ENCODE assay signal across 16 cellular contexts in the genomic region with DNA sequence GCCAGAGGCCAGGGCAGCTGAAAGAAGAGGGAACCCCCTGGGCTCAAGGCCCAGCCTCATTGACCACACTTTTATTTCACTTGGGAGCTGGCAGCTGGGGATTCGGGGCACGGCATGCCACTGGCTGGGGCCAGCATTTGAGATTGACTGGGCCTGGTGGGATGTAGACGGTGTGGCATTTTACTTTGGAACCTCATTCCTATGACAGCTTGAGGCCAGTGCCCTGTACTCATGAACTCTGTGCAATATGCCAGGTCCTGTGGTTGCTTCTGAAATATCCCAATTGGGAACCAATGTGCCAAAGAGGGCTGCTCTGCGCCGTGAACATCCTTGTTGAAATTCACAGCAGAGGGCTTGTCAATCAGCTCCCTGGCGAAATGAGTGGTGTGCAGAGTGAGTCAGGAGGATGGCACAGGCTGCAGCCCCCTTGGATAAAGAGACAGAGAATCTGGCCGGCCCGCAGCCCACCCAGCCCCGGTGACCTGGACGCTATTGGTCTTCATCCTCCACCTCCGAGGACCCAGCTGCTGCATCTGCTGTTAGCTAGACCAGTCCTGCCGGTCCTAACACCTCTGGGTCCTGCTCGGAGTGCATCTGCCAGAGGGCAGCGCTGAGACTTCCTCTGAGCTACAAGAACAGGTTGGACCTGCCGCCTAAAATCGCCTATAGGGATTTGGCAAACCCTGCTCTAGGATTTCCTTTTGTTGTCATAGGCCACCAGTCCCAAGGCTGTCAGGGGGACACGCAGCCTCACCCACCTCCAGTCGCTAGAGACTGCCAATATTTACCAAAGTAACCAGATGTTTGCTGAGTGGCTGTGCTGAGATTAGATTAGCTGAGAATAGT. TPM values are rescaled to one million over a fixed set of nuclear protein-coding genes. Genes with fewer than 3 reads are reported as not detected.
DNase-seq lines count a peak whose midpoint lies in the region; ATAC-seq and TF ChIP-seq lines count a peak whose summit lies in the region.
"Had no signal": no experiment of that assay in that cellular context is flagged by ENCODE, and none has a peak within 500 bp of the region (broad histone marks: within the 10 kb centered on the region; RNA-seq: fewer than 3 reads in every experiment).

No MANE protein-coding gene starts in this region.

- H4K8ac ChIP-seq in H9 (replicated peaks; ENCODE audit: insufficient read length, low read depth, low read length) = no peak overlapping the region

- H3K27me3 Mint-ChIP-seq in H9 (ENCODE audit: low read depth) (peaks cover 40% of the 10 kb centered on the region), chondrocyte (ENCODE audit: low read depth) (peaks cover 27% of the 10 kb centered on the region)

- H3T11ph ChIP-seq in H9 (ENCODE audit: low read length) = no peak overlapping the region

- H2AFZ ChIP-seq in H9 (ENCODE audit: low read length) (no peak overlapping the region), Karpas-422 (ENCODE audit: low read length) (no peak overlapping the region)

- no peak overlapping the region for H2BK120ac ChIP-seq in H9 (ENCODE audit: low read depth, low read length, poor library complexity, severe bottlenecking)

- DNase-seq in COLO668 (lab: John Stamatoyannopoulos, UW; ENCODE audit: unreplicated experiment) (peak; percentile 6), H9 (peak; percentile 45), chondrocyte (ENCODE audit: low spot score) (peak; percentile 84), mucosa of descending colon (no peak), NCI-H187 (lab: John Stamatoyannopoulos, UW) (no peak), Karpas-422 (no peak), left cardiac atrium (no peak)
- DNase-seq in activated naive CD4-positive, alpha-beta T cell treated with Interleukin-2 at 50 U/mL for 16 hours = no peak
- DNase-seq: EL, gastrocnemius medialis, immature natural killer cell, Kasumi-1, testis had no signal

- no peak overlapping the region; the same call in 1 of the 2 replicates for H3K14ac ChIP-seq in H9 (ENCODE audit: insufficient read depth, low read length)

- no peak overlapping the region for H4K5ac ChIP-seq in H9 (ENCODE audit: insufficient read length, low read depth, low read length)

- H3K4me3 ChIP-seq in mucosa of descending colon (no peak overlapping the region), Karpas-422 (ENCODE audit: low read length) (no peak overlapping the region)
- H3K4me3 ChIP-seq: cardiac muscle cell, gastrocnemius medialis, testis had no signal

- peaks cover 4% of the 10 kb centered on the region for H3K23me2 ChIP-seq in H9 (ENCODE audit: insufficient read length, low read depth, low read length, poor library complexity, severe bottlenecking)

- H3K36me3 ChIP-seq in mucosa of descending colon (ENCODE audit: low read depth) (no peaks in the 10 kb centered on the region), Karpas-422 (ENCODE audit: insufficient read depth, low read length) (no peaks in the 10 kb centered on the region)
- H3K36me3 ChIP-seq: cardiac muscle cell, gastrocnemius medialis had no signal

- no peak overlapping the region for H2BK12ac ChIP-seq in H9 (ENCODE audit: insufficient read length, low read depth, low read length)

- H3K4me3 Mint-ChIP-seq in H9 (no peak overlapping the region), chondrocyte (ENCODE audit: unreplicated experiment) (no peak overlapping the region)
- H3K4me3 Mint-ChIP-seq: immature natural killer cell had no signal

- H3K9me3 Mint-ChIP-seq in H9 (no peaks in the 10 kb centered on the region), chondrocyte (ENCODE audit: low read depth) (no peaks in the 10 kb centered on the region)
- H3K9me3 Mint-ChIP-seq: activated naive CD4-positive, alpha-beta T cell treated with anti-CD3 and anti-CD28 coated beads, Interleukin-2, amount 50 U/mL, for 72 hours; immature natural killer cell had no signal

- TF ChIP-seq CTCF in H9 (conservative IDR thresholded peaks at IDR 0.05) = no peak
- TF ChIP-seq CTCF in chondrocyte (IDR thresholded peaks at IDR 0.05) = no peak
- no peak for TF ChIP-seq CTCF in mucosa of descending colon (IDR thresholded peaks at IDR 0.05)

- H3K27ac Mint-ChIP-seq in H9 (no peak overlapping the region), chondrocyte (ENCODE audit: unreplicated experiment) (no peak overlapping the region)
- H3K27ac Mint-ChIP-seq: activated naive CD4-positive, alpha-beta T cell treated with anti-CD3 and anti-CD28 coated beads, Interleukin-2, amount 50 U/mL, for 72 hours; immature natural killer cell had no signal

- no peak overlapping the region for H3K9ac ChIP-seq in H9 (ENCODE audit: extremely low read depth, insufficient read length, low read length)
- no peak overlapping the region for H3K9ac ChIP-seq in Karpas-422 (ENCODE audit: low read length)

- H3K9me3 ChIP-seq in H9 (ENCODE audit: control insufficient read depth, low read depth, low read length) = no peaks in the 10 kb centered on the region
- no peaks in the 10 kb centered on the region for H3K9me3 ChIP-seq in mucosa of descending colon
- H3K9me3 ChIP-seq in Karpas-422 (ENCODE audit: low read length) = no peaks in the 10 kb centered on the region
- H3K9me3 ChIP-seq: gastrocnemius medialis, testis had no signal

- no peaks in the 10 kb centered on the region for H3K79me1 ChIP-seq in H9 (ENCODE audit: insufficient read depth, low read depth, low read length, poor library complexity, severe bottlenecking)

- intact Hi-C loops in mucosa of descending colon (cut with DNase I, micrococcal nuclease) = no loop called here
- intact Hi-C loops in left cardiac atrium (cut with DNase I) = no loop called here

- H3K27me3 ChIP-seq in H9 (ENCODE audit: insufficient read depth, low read length) (no peaks in the 10 kb centered on the region; the same call in 1 of the 2 replicates), Karpas-422 (ENCODE audit: low read length) (no peaks in the 10 kb centered on the region)
- H3K27me3 ChIP-seq: gastrocnemius medialis, testis had no signal

- no CpG with 5 or more reads among the region's 18 CpGs for WGBS in H9 (ENCODE audit: extremely low coverage, insufficient read length, low lambda C conversion rate)

- H3K79me2 ChIP-seq in H9 (ENCODE audit: insufficient read depth, low read length) (no peaks in the 10 kb centered on the region), Karpas-422 (ENCODE audit: low read length) (no peaks in the 10 kb centered on the region)

- H2BK15ac ChIP-seq in H9 (ENCODE audit: low read depth, low read length) = no peak overlapping the region

- no peak overlapping the region for H2AK5ac ChIP-seq in H9 (ENCODE audit: insufficient read length, low read length)

- no peak overlapping the region for H3K23ac ChIP-seq in H9 (ENCODE audit: insufficient read length, low read depth, low read length)

- H3K4ac ChIP-seq in H9 (ENCODE audit: low read depth, low read length) = no peak overlapping the region

- H3K27ac ChIP-seq in H9 (ENCODE audit: insufficient read length, low read depth, low read length) (no peak overlapping the region), Karpas-422 (ENCODE audit: low read length) (no peak overlapping the region)
- H3K27ac ChIP-seq: cardiac muscle cell, gastrocnemius medialis, HL-60, testis had no signal

- H2BK5ac ChIP-seq in H9 (ENCODE audit: insufficient read length, low read length) = no peak overlapping the region

- H3K18ac ChIP-seq in H9 (ENCODE audit: insufficient read length, low read depth, low read length) = no peak overlapping the region

- H3K9me2 ChIP-seq in Karpas-422 (replicated peaks; ENCODE audit: insufficient read depth, low read length) = no peaks in the 10 kb centered on the region

- H3K36me3 Mint-ChIP-seq in H9 (ENCODE audit: insufficient read depth in 1 of 3, low read depth in 3 of 3) (no peaks in the 10 kb centered on the region), chondrocyte (ENCODE audit: low read depth) (no peaks in the 10 kb centered on the region)
- H3K36me3 Mint-ChIP-seq: activated naive CD4-positive, alpha-beta T cell treated with anti-CD3 and anti-CD28 coated beads, Interleukin-2, amount 50 U/mL, for 72 hours; immature natural killer cell had no signal

- no peak overlapping the region for H2BK20ac ChIP-seq in H9 (ENCODE audit: low read depth, low read length, poor library complexity, severe bottlenecking)

- H3K56ac ChIP-seq in H9 (ENCODE audit: insufficient read length, low read depth, low read length) = no peak overlapping the region

- H3K4me1 Mint-ChIP-seq in H9 (peaks cover 19 to 30% of the 10 kb centered on the region in 2 experiments), chondrocyte (ENCODE audit: low read depth) (peaks cover 3% of the 10 kb centered on the region)

- H3K4me2 ChIP-seq in H9 (ENCODE audit: insufficient read depth, insufficient read length, low read length) = no peak overlapping the region
- no peak overlapping the region for H3K4me2 ChIP-seq in Karpas-422 (ENCODE audit: low read depth, low read length, poor library complexity, severe bottlenecking)

- no peak overlapping the region for H4K91ac ChIP-seq in H9 (ENCODE audit: insufficient read length, low read depth, low read length)

- H4K20me1 ChIP-seq in H9 (ENCODE audit: control insufficient read depth, insufficient read depth, insufficient read length) = no peaks in the 10 kb centered on the region
- no peaks in the 10 kb centered on the region for H4K20me1 ChIP-seq in Karpas-422 (ENCODE audit: insufficient read depth, low read depth, low read length)

- ATAC-seq in mucosa of descending colon = peak; percentile 49
- ATAC-seq in left cardiac atrium = no peak
- ATAC-seq: activated naive CD4-positive, alpha-beta T cell treated with anti-CD3 and anti-CD28 coated beads, Interleukin-2, amount 50 U/mL, for 72 hours; gastrocnemius medialis had no signal

- H3K4me1 ChIP-seq in H9 (ENCODE audit: insufficient read depth, low read length) = peaks cover 1% of the 10 kb centered on the region
- H3K4me1 ChIP-seq in mucosa of descending colon (ENCODE audit: low read depth) = peaks cover 7% of the 10 kb centered on the region
- H3K4me1 ChIP-seq in Karpas-422 (ENCODE audit: low read length) = no peaks in the 10 kb centered on the region
- H3K4me1 ChIP-seq: gastrocnemius medialis, testis had no signal

RNA-seq across cellular contexts. Expression of a gene that starts 58.0 kb away (rescaled TPM):
- 11.8 and 12.3 TPM in 2 replicates for total RNA-seq in H9 (2021)
- 16.1 to 35.4 TPM (median 33.6 TPM) in 3 replicates for total RNA-seq in chondrocyte
- 10 to 100 TPM; 42.4 to 48.5 (median 46.6) TPM for total RNA-seq in mucosa of descending colon
- 4.4 and 6.3 TPM in 2 replicates for total RNA-seq in Karpas-422 (2014; rRNA removed; shearing (Covaris generic); ENCODE audit: low replicate concordance)
- total RNA-seq in left cardiac atrium = 100 to 1,000 TPM; 141 to 253 TPM

Comparison
In these comparisons a context has a peak if more than half of its experiments do, and no peak if none do; other contexts are left out.
1. DNase-seq: peak in COLO668 (single experiment), H9 (single experiment) and chondrocyte (single experiment); none in mucosa of descending colon (0 of 3), NCI-H187 (0 of 2), Karpas-422 (single experiment), activated naive CD4-positive, alpha-beta T cell treated with Interleukin-2 at 50 U/mL for 16 hours (single experiment) and left cardiac atrium (single experiment).